9 cellular contexts compared by ENCODE assay signal in genomic region chr3:115217678-115218451, GRCh38.
A peak's percentile ranks its signal among the peaks of the same experiment; 100 is the strongest.
DNase-seq lines count a peak whose midpoint lies in the region; ATAC-seq and TF ChIP-seq lines count a peak whose summit lies in the region.
"Had no signal": no experiment of that assay in that cellular context is flagged by ENCODE, and none has a peak within 500 bp of the region (broad histone marks: within the 10 kb centered on the region; RNA-seq: fewer than 3 reads in every experiment).

No MANE protein-coding gene starts in this region.

- peak in 6 of 7 experiments; percentile 28 to 63 (median 46) for TF ChIP-seq CTCF in body of pancreas (IDR thresholded peaks at IDR 0.05)

- H3K36me3 Mint-ChIP-seq in activated T-cell treated with anti-CD3 and anti-CD28 coated beads, Interleukin-2, amount 50 U/mL, for 72 hours (ENCODE audit: insufficient read depth in 2 of 2), result no peaks in the 10 kb centered on the region

- H3K27me3 ChIP-seq in body of pancreas, result no peaks in the 10 kb centered on the region
- no peaks in the 10 kb centered on the region for H3K27me3 ChIP-seq in effector memory CD4-positive, alpha-beta T cell (replicated peaks; ENCODE audit: control insufficient read depth, insufficient read depth, low read length, poor library complexity, severe bottlenecking)

- no peaks in the 10 kb centered on the region for H3K9me3 ChIP-seq in body of pancreas
- H3K9me3 ChIP-seq in effector memory CD4-positive, alpha-beta T cell (ENCODE audit: control insufficient read depth, low read length), result no peaks in the 10 kb centered on the region

- peak; percentile 22 to 32 for DNase-seq in activated T-cell treated with anti-CD3 and anti-CD28 coated beads, Interleukin-2, amount 50 U/mL, for 72 hours
- DNase-seq in activated T-cell treated with anti-CD3 and anti-CD28 coated beads for 4 hours, result no peak
- DNase-seq in HS-27A (ENCODE audit: low read depth), result peak; percentile 62
- DNase-seq in NCI-H524 treated with DMSO at 0.1 percent for 48 hours (lab: John Stamatoyannopoulos, UW), result peak; percentile 6
- DNase-seq in body of pancreas, result peak in 2 of 4 donors; percentile 11 to 16
- peak; percentile 42 for DNase-seq in iPS-NIHi7 (ENCODE audit: extremely low spot score)
- DNase-seq in stimulated activated CD8-positive, alpha-beta memory T cell treated with anti-CD3 and anti-CD28 coated beads, Interleukin-4, amount 100 ng/mL, for 48 hours, result peak; percentile 24
- no peak for DNase-seq in effector memory CD4-positive, alpha-beta T cell

- no peak for TF ChIP-seq POLR2A in body of pancreas (IDR thresholded peaks at IDR 0.05)

- no peak overlapping the region for H3K27ac ChIP-seq in body of pancreas
- no peak overlapping the region for H3K27ac ChIP-seq in effector memory CD4-positive, alpha-beta T cell (ENCODE audit: insufficient read depth, low read length, poor library complexity, severe bottlenecking)

- no peak overlapping the region for H3K27ac Mint-ChIP-seq in activated T-cell treated with anti-CD3 and anti-CD28 coated beads, Interleukin-2, amount 50 U/mL, for 72 hours
- H3K27ac Mint-ChIP-seq: dendritic cell treated with granulocyte-macrophage colony-stimulating factor and Interleukin-4, amounts not matched to agents 40 ng/mL and 50 ng/mL, for 4 days had no signal

- no peaks in the 10 kb centered on the region for H3K36me3 ChIP-seq in body of pancreas (replicated peaks in 1 of 2; ENCODE audit: insufficient read depth in 1 of 2, low read depth in 2 of 2)
- no peaks in the 10 kb centered on the region for H3K36me3 ChIP-seq in effector memory CD4-positive, alpha-beta T cell (ENCODE audit: control insufficient read depth, insufficient read depth, low read length)

- H3K27me3 Mint-ChIP-seq in activated T-cell treated with anti-CD3 and anti-CD28 coated beads, Interleukin-2, amount 50 U/mL, for 72 hours (ENCODE audit: low read depth), result no peaks in the 10 kb centered on the region

- no peak overlapping the region for H3K4me3 Mint-ChIP-seq in activated T-cell treated with anti-CD3 and anti-CD28 coated beads, Interleukin-2, amount 50 U/mL, for 72 hours
- H3K4me3 Mint-ChIP-seq: dendritic cell treated with granulocyte-macrophage colony-stimulating factor and Interleukin-4, amounts not matched to agents 40 ng/mL and 50 ng/mL, for 4 days had no signal

- H3K4me3 ChIP-seq in body of pancreas, result no peak overlapping the region
- H3K4me3 ChIP-seq in effector memory CD4-positive, alpha-beta T cell (ENCODE audit: insufficient read depth, low read depth, low read length, poor library complexity, severe bottlenecking), result no peak overlapping the region

- H3K4me1 ChIP-seq in body of pancreas, result no peaks in the 10 kb centered on the region
- no peaks in the 10 kb centered on the region for H3K4me1 ChIP-seq in effector memory CD4-positive, alpha-beta T cell (ENCODE audit: control insufficient read depth, insufficient read depth, low read length, poor library complexity, severe bottlenecking)

- 29 to 36% methylated on average over 7 of the region's 7 CpGs for WGBS in body of pancreas, 2 donors

- no peak for ATAC-seq in activated T-cell treated with anti-CD3 and anti-CD28 coated beads, Interleukin-2, amount 50 U/mL, for 72 hours (replicated peaks in 1 of 2)
- no peak for ATAC-seq in body of pancreas

- intact Hi-C loops in body of pancreas (cut with DNase I), result no loop called here

- H3K4me1 Mint-ChIP-seq in activated T-cell treated with anti-CD3 and anti-CD28 coated beads, Interleukin-2, amount 50 U/mL, for 72 hours (ENCODE audit: low read depth), result no peaks in the 10 kb centered on the region

- no peaks in the 10 kb centered on the region for H3K9me3 Mint-ChIP-seq in activated T-cell treated with anti-CD3 and anti-CD28 coated beads, Interleukin-2, amount 50 U/mL, for 72 hours
- H3K9me3 Mint-ChIP-seq: dendritic cell treated with granulocyte-macrophage colony-stimulating factor and Interleukin-4, amounts not matched to agents 40 ng/mL and 50 ng/mL, for 4 days had no signal

Comparison
In these comparisons a context has a peak if more than half of its experiments do, and no peak if none do; other contexts are left out.
1. DNase-seq: peak in activated T-cell treated with anti-CD3 and anti-CD28 coated beads, Interleukin-2, amount 50 U/mL, for 72 hours (2 of 2), HS-27A (single experiment), NCI-H524 treated with DMSO at 0.1 percent for 48 hours (single experiment), iPS-NIHi7 (single experiment) and stimulated activated CD8-positive, alpha-beta memory T cell treated with anti-CD3 and anti-CD28 coated beads, Interleukin-4, amount 100 ng/mL, for 48 hours (single experiment); none in activated T-cell treated with anti-CD3 and anti-CD28 coated beads for 4 hours (single experiment) and effector memory CD4-positive, alpha-beta T cell (0 of 3).